Comparison of ENCODE assay signal across 9 cellular contexts in the genomic region with DNA sequence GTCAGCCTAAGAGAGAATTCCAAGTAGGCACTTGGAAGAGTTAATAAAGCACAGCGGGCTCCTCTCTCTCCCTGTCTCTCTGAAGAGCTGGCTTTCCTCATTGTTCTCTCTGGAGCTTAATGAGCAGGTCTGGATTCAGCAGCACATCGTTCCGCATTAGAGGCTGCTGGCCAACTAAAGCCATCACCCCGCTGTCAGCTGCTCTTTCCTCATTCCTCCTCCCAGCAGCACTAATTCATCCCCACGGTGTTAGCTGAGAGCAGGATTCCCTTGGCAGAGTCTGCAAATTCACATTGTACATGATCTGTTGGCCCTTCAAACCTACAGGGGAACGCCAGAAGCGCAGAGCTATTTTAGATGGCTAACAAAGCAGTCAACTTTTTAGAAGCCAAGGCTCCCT. TPM values are rescaled to one million over a fixed set of nuclear protein-coding genes. Genes with fewer than 3 reads are reported as not detected.
DNase-seq lines count a peak whose midpoint lies in the region; ATAC-seq and TF ChIP-seq lines count a peak whose summit lies in the region.
"Had no signal": no experiment of that assay in that cellular context is flagged by ENCODE, and none has a peak within 500 bp of the region (broad histone marks: within the 10 kb centered on the region; RNA-seq: fewer than 3 reads in every experiment).

No MANE protein-coding gene starts in this region.

- peak overlapping the region in 1 of 2 donors; percentile 31 for H3K27ac Mint-ChIP-seq in natural killer cell
- H3K27ac Mint-ChIP-seq: activated T-helper 17 cell treated with anti-CD3 and anti-CD28 coated beads, Interleukin-2, amount 50 U/mL, for 72 hours had no signal

- intact Hi-C loops in uterus (cut with DNase I; ENCODE audit: low total_unique reads) (no loop called here), natural killer cell (cut with micrococcal nuclease) (no loop called here)

- no peak overlapping the region for H3K4me3 Mint-ChIP-seq in natural killer cell
- H3K4me3 Mint-ChIP-seq: activated T-helper 17 cell treated with anti-CD3 and anti-CD28 coated beads, Interleukin-2, amount 50 U/mL, for 72 hours had no signal

- ATAC-seq in GM18520 (IDR thresholded peaks at IDR 0.05; ENCODE audit: unreplicated experiment) (no peak), HG03135 (IDR thresholded peaks at IDR 0.05; ENCODE audit: unreplicated experiment) (no peak), natural killer cell (no peak)
- ATAC-seq: activated T-helper 17 cell treated with anti-CD3 and anti-CD28 coated beads, Interleukin-2, amount 50 U/mL, for 72 hours had no signal

- H3K9me3 Mint-ChIP-seq in natural killer cell: no peaks in the 10 kb centered on the region
- H3K9me3 Mint-ChIP-seq: activated T-helper 17 cell treated with anti-CD3 and anti-CD28 coated beads, Interleukin-2, amount 50 U/mL, for 72 hours had no signal

- no peaks in the 10 kb centered on the region for H3K27me3 ChIP-seq in fibroblast of lung (ENCODE audit: control insufficient read depth, insufficient read depth, low read length)
- no peaks in the 10 kb centered on the region for H3K27me3 ChIP-seq in uterus

- no peak for TF ChIP-seq CTCF in fibroblast of lung (conservative IDR thresholded peaks at IDR 0.05 in 1 of 2, IDR thresholded peaks at IDR 0.05 in 1 of 2; ENCODE audit: low read depth in 1 of 2, low read length in 2 of 2)
- TF ChIP-seq CTCF in uterus (IDR thresholded peaks at IDR 0.05): peak in 1 of 4 experiments; percentile 5
- TF ChIP-seq CTCF in natural killer cell (IDR thresholded peaks at IDR 0.05): no peak

- no peak overlapping the region for H3K4me2 ChIP-seq in fibroblast of lung (ENCODE audit: extremely low read depth, insufficient read depth, low read length)

- H2AFZ ChIP-seq in fibroblast of lung (ENCODE audit: low read length): no peak overlapping the region

- no peaks in the 10 kb centered on the region for H3K79me2 ChIP-seq in fibroblast of lung (ENCODE audit: control insufficient read depth, insufficient read depth, low read length)

- H3K9ac ChIP-seq in fibroblast of lung (ENCODE audit: insufficient read depth, low read length): no peak overlapping the region

- peaks cover 9% of the 10 kb centered on the region for H3K36me3 Mint-ChIP-seq in natural killer cell

- H3K9me3 ChIP-seq in fibroblast of lung (ENCODE audit: control insufficient read depth, insufficient read depth, low read depth, low read length) (no peaks in the 10 kb centered on the region), uterus (no peaks in the 10 kb centered on the region)

- H3K4me3 ChIP-seq in fibroblast of lung (replicated peaks in 1 of 4; ENCODE audit: control extremely low read depth in 1 of 4, insufficient read depth in 1 of 4, low read depth in 3 of 4, low read length in 4 of 4) (no peak overlapping the region), uterus (no peak overlapping the region)

- no peaks in the 10 kb centered on the region for H4K20me1 ChIP-seq in fibroblast of lung (ENCODE audit: control insufficient read depth, extremely low read depth, insufficient read depth, low read length)

- H3K36me3 ChIP-seq in fibroblast of lung (ENCODE audit: control insufficient read depth, insufficient read depth, low read length): no peaks in the 10 kb centered on the region
- H3K36me3 ChIP-seq in uterus: no peaks in the 10 kb centered on the region

- H3K27ac ChIP-seq in fibroblast of lung (ENCODE audit: insufficient read depth, low read length) (no peak overlapping the region), uterus (peak overlapping the region; percentile 11 to 56)

- DNase-seq in NCI-H748 (lab: John Stamatoyannopoulos, UW; ENCODE audit: unreplicated experiment) (peak; percentile 34), NCI-H748 treated with DMSO at 0.1 percent for 48 hours (lab: John Stamatoyannopoulos, UW) (no peak), fibroblast of lung (ENCODE audit: low read depth in 2 of 2) (peak; percentile 42 to 60), mucosa of gallbladder (ENCODE audit: low spot score) (peak; percentile 11), uterus (peak; percentile 56 to 77), natural killer cell (no peak)

- TF ChIP-seq POLR2A in uterus (IDR thresholded peaks at IDR 0.05): no peak

- no peaks in the 10 kb centered on the region for H3K27me3 Mint-ChIP-seq in natural killer cell (ENCODE audit: low read depth in 2 of 2)
- H3K27me3 Mint-ChIP-seq: activated T-helper 17 cell treated with anti-CD3 and anti-CD28 coated beads, Interleukin-2, amount 50 U/mL, for 72 hours had no signal

- H3K4me1 ChIP-seq in fibroblast of lung (ENCODE audit: control insufficient read depth, extremely low read depth, insufficient read depth, low read length) (no peaks in the 10 kb centered on the region), uterus (no peaks in the 10 kb centered on the region)

- H3K4me1 Mint-ChIP-seq in natural killer cell: peaks cover 0 to 12% of the 10 kb centered on the region in 2 donors
- H3K4me1 Mint-ChIP-seq: activated T-helper 17 cell treated with anti-CD3 and anti-CD28 coated beads, Interleukin-2, amount 50 U/mL, for 72 hours had no signal

RNA-seq across cellular contexts. Expression of a gene that starts 44.2 kb away (rescaled TPM):
- total RNA-seq in fibroblast of lung: 0.26 and 1.8 TPM in 2 replicates
- 2.4 and 7.4 TPM in 2 replicates for polyA plus RNA-seq in fibroblast of lung
- polyA plus RNA-seq in fibroblast of lung (2012): 2.3 and 6.4 TPM in 2 replicates
- polyA minus RNA-seq in fibroblast of lung (ENCODE audit: low replicate concordance): 1.2 and 6.8 TPM in 2 replicates
- 0.83 TPM for total RNA-seq in mucosa of gallbladder
- 1 to 10 TPM in 1 of 4 donors, not detected in 3; 7.2 TPM for total RNA-seq in uterus
- total RNA-seq in natural killer cell: 1 to 10 TPM in 1 of 3 donors, under 1 TPM in 2; 0.55 to 1.4 (median 0.94) TPM

Comparison
In these comparisons a context has a peak if more than half of its experiments do, and no peak if none do; other contexts are left out.
1. DNase-seq: peak in NCI-H748 (single experiment), fibroblast of lung (2 of 2), mucosa of gallbladder (single experiment) and uterus (2 of 2); none in NCI-H748 treated with DMSO at 0.1 percent for 48 hours (single experiment) and natural killer cell (single experiment).